Comparison of ENCODE assay signal across 8 cellular contexts in the genomic region with DNA sequence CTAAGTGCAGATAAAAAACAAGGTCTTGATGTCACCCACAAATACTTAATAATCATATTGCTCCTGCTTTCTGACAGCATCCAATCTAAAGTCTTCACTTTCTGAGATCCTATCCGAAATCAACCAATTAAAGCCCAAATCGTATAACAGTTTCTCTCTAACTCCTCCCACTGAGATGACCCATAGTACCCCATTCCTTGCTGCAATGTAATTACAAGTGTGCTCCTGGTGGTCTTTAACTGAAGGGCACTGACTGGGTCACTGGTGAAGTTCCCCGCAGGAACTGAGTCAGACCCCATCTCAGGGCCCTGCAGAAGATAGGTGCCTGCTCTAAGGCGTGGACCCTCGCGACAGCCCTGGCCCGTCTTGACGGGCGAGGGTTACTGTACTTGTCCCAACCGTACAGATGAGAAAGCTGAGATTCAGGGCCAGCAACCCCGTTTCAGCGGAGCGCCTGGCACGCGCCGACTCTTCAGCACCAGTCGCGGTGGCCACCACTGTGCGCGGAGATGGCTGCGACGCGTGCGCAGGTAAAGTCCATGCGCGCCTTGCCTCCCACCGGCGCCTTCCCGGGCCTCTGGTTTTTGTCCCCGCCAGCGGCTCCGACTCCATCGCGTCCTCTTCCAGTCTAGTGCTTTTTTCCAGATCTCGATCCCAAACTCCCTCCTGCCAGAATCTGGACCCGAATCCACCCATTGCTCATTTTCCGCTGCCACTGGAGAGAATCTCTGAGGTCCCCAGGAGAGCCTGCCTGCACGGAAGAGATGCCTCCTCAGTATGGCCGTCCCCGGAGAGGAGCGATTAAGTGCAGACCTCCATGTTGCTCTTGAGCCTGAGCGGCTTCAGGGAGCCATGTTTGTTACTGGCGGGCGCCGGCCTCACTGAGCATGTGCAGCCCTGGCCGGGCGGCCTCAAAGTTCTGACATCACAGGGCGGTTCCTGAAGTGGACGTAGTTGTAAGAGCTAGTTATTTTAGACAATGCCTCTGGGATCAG.
DNase-seq lines count a peak whose midpoint lies in the region; ATAC-seq and TF ChIP-seq lines count a peak whose summit lies in the region.
"Not testable (repeated sequence)": the region's sequence is repeated elsewhere in the genome, so short reads cannot be mapped to it uniquely, and the experiment has no call there.

No MANE protein-coding gene starts in this region.

- not testable (repeated sequence) for H3K4me1 ChIP-seq in DND-41 (ENCODE audit: insufficient read depth, low read length); colonic mucosa; testis

- CTCF ChIA-PET in activated CD4-positive, alpha-beta memory T cell treated with anti-CD3 and anti-CD28 coated beads, Interleukin-2, amount 10 ng/mL, durations not matched to agents 7 days and 5 days (lab: Charles Lee), result not testable (repeated sequence)

- WGBS in testis, 2 donors, result no CpG with 5 or more reads among the region's 49 CpGs

- DNase-seq in DND-41 (peak; percentile 27), activated gamma-delta T cell (lab: John Stamatoyannopoulos, UW) (peak; percentile 24), colonic mucosa (peak; percentile 22), sciatic nerve (ENCODE audit: low spot score) (peak; percentile 59), testis (peak; percentile 30)
- DNase-seq in activated CD4-positive, alpha-beta memory T cell treated with anti-CD3 and anti-CD28 coated beads, Interleukin-2, amount 10 ng/mL, durations not matched to agents 7 days and 5 days, result peak; percentile 23
- DNase-seq in kidney epithelial cell (ENCODE audit: low read depth), result not testable (repeated sequence)

- H3K9me3 ChIP-seq in DND-41 (ENCODE audit: insufficient read depth, low read length, severe bottlenecking); colonic mucosa; testis: not testable (repeated sequence)

- not testable (repeated sequence) for H3K9me3 Mint-ChIP-seq in T-helper 1 cell treated with Interleukin-12 subunit alpha and Interleukin-12 subunit beta and Interleukin-4 antibody, amounts not matched to agents 30 μg/mL and 1 μg/mL, for 36 hours; activated CD4-positive, alpha-beta memory T cell treated with anti-CD3 and anti-CD28 coated beads, Interleukin-2, amount 10 ng/mL, durations not matched to agents 7 days and 5 days

- not testable (repeated sequence) for H3K27me3 Mint-ChIP-seq in T-helper 1 cell treated with Interleukin-12 subunit alpha and Interleukin-12 subunit beta and Interleukin-4 antibody, amounts not matched to agents 30 μg/mL and 1 μg/mL, for 36 hours (ENCODE audit: low read depth); activated CD4-positive, alpha-beta memory T cell treated with anti-CD3 and anti-CD28 coated beads, Interleukin-2, amount 10 ng/mL, durations not matched to agents 7 days and 5 days

- not testable (repeated sequence) for H3K4me1 Mint-ChIP-seq in T-helper 1 cell treated with Interleukin-12 subunit alpha and Interleukin-12 subunit beta and Interleukin-4 antibody, amounts not matched to agents 30 μg/mL and 1 μg/mL, for 36 hours (ENCODE audit: low read depth); activated CD4-positive, alpha-beta memory T cell treated with anti-CD3 and anti-CD28 coated beads, Interleukin-2, amount 10 ng/mL, durations not matched to agents 7 days and 5 days

- H3K36me3 ChIP-seq in DND-41 (ENCODE audit: insufficient read depth, low read length); colonic mucosa; kidney epithelial cell (ENCODE audit: control insufficient read depth, insufficient read depth, low read length); testis (ENCODE audit: low read depth, missing control alignments): not testable (repeated sequence)

- TF ChIP-seq POLR2A in testis (IDR thresholded peaks at IDR 0.05), result not testable (repeated sequence)

- intact Hi-C loops in colonic mucosa (cut with DNase I); sciatic nerve (cut with DNase I); testis (cut with DNase I; ENCODE audit: low total_unique reads): not testable (repeated sequence)

- H3K27ac Mint-ChIP-seq in T-helper 1 cell treated with Interleukin-12 subunit alpha and Interleukin-12 subunit beta and Interleukin-4 antibody, amounts not matched to agents 30 μg/mL and 1 μg/mL, for 36 hours; activated CD4-positive, alpha-beta memory T cell treated with anti-CD3 and anti-CD28 coated beads, Interleukin-2, amount 10 ng/mL, durations not matched to agents 7 days and 5 days: not testable (repeated sequence)

- POLR2A ChIA-PET in activated CD4-positive, alpha-beta memory T cell treated with anti-CD3 and anti-CD28 coated beads, Interleukin-2, amount 10 ng/mL, durations not matched to agents 7 days and 5 days (lab: Charles Lee), result not testable (repeated sequence)

- TF ChIP-seq CTCF in DND-41 (IDR thresholded peaks at IDR 0.05; ENCODE audit: borderline replicate concordance, extremely low read depth, low read length, poor library complexity, severe bottlenecking); colonic mucosa (IDR thresholded peaks at IDR 0.05); kidney epithelial cell (IDR thresholded peaks at IDR 0.05; ENCODE audit: insufficient read depth, low read length, poor library complexity, severe bottlenecking); testis (IDR thresholded peaks at IDR 0.05): not testable (repeated sequence)

- H3K9ac ChIP-seq in DND-41 (ENCODE audit: low read depth, low read length); colonic mucosa (ENCODE audit: low read depth in 2 of 2, low read length in 2 of 2): not testable (repeated sequence)

- H3K36me3 Mint-ChIP-seq in T-helper 1 cell treated with Interleukin-12 subunit alpha and Interleukin-12 subunit beta and Interleukin-4 antibody, amounts not matched to agents 30 μg/mL and 1 μg/mL, for 36 hours (ENCODE audit: low read depth); activated CD4-positive, alpha-beta memory T cell treated with anti-CD3 and anti-CD28 coated beads, Interleukin-2, amount 10 ng/mL, durations not matched to agents 7 days and 5 days (ENCODE audit: low read depth): not testable (repeated sequence)

- H3K4me3 Mint-ChIP-seq in T-helper 1 cell treated with Interleukin-12 subunit alpha and Interleukin-12 subunit beta and Interleukin-4 antibody, amounts not matched to agents 30 μg/mL and 1 μg/mL, for 36 hours, result peak overlapping the region; percentile 51
- H3K4me3 Mint-ChIP-seq in activated CD4-positive, alpha-beta memory T cell treated with anti-CD3 and anti-CD28 coated beads, Interleukin-2, amount 10 ng/mL, durations not matched to agents 7 days and 5 days, result not testable (repeated sequence)

- H3K27ac ChIP-seq in DND-41 (ENCODE audit: low read length); testis: not testable (repeated sequence)
- peak overlapping the region; percentile 17 for H3K27ac ChIP-seq in colonic mucosa

- H3K4me3 ChIP-seq in DND-41 (ENCODE audit: low read depth in 1 of 2, low read length in 2 of 2); testis: not testable (repeated sequence)
- H3K4me3 ChIP-seq in colonic mucosa (peak overlapping the region; percentile 24), kidney epithelial cell (ENCODE audit: low read depth, low read length) (peak overlapping the region; percentile 10)

- not testable (repeated sequence) for H3K27me3 ChIP-seq in DND-41 (ENCODE audit: insufficient read depth, low read length, poor library complexity); colonic mucosa; kidney epithelial cell (ENCODE audit: control insufficient read depth, insufficient read depth, low read length); testis

- not testable (repeated sequence) for H3K4me2 ChIP-seq in DND-41 (ENCODE audit: insufficient read depth, low read length)

- not testable (repeated sequence) for ATAC-seq in DND-41 (ENCODE audit: insufficient read depth, low read depth); sciatic nerve

- H2AFZ ChIP-seq in DND-41 (ENCODE audit: low read depth, low read length), result not testable (repeated sequence)

- not testable (repeated sequence) for H3K79me2 ChIP-seq in DND-41 (ENCODE audit: insufficient read depth, low read length)

- not testable (repeated sequence) for H4K20me1 ChIP-seq in DND-41 (ENCODE audit: insufficient read depth, low read length)
